Comparison of ENCODE assay signal across 22 cellular contexts in the genomic region with DNA sequence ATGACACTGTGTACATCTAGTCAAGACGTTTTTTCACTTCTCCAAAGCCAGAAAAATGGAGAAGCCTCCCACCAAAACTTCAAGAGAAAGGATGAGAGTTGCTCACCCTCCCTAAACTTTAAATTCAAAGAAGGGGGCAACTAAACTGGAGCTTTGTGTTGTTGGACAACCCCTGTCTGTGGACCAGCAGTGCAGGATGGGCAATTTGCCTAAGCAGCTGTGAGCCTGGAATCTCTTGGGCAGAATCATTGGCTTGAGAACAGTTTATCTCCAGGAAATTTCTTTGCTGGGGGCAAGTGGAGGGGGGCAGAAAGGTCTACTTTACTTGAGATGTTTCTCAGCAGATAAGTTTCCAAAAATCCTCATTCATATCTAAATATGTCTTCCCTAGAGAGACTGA.
DNase-seq lines count a peak whose midpoint lies in the region; ATAC-seq, FAIRE-seq and TF ChIP-seq lines count a peak whose summit lies in the region.
"Had no signal": no experiment of that assay in that cellular context is flagged by ENCODE, and none has a peak within 500 bp of the region (broad histone marks: within the 10 kb centered on the region; RNA-seq: fewer than 3 reads in every experiment).

No MANE protein-coding gene starts in this region.

- DNase-seq in Ammon's horn (ENCODE audit: low spot score) (peak; percentile 24), GM12892 (ENCODE audit: insufficient read length) (no peak), globus pallidus (ENCODE audit: low spot score) (peak; percentile 60), sciatic nerve (ENCODE audit: low spot score) (no peak), COLO829 (ENCODE audit: low spot score) (no peak)
- DNase-seq in stimulated activated CD4-positive, alpha-beta T cell treated with anti-CD3 and anti-CD28 coated beads, Interleukin-2, amount 100 ng/mL, for 24 hours: no peak
- DNase-seq: DMS153, DND-41, GOT3, HFFc6, KBM-7, MG63, NCI-H1417, NCI-H1694, NCI-H2029 treated with DMSO at 0.1 percent for 48 hours, NCI-H2227 treated with DMSO at 0.1 percent for 48 hours, NCI-H69, SHP77 treated with DMSO at 0.1 percent for 48 hours had no signal

- no peak for TF ChIP-seq POLR2A in GM12892 (IDR thresholded peaks at IDR 0.05; ENCODE audit: low read depth, low read length)

- intact Hi-C loops in sciatic nerve (cut with DNase I): no loop called here

- ATAC-seq in sciatic nerve: peak; percentile 34
- ATAC-seq in GM21367 (IDR thresholded peaks at IDR 0.05; ENCODE audit: unreplicated experiment): no peak
- ATAC-seq: Panc1 had no signal

- FAIRE-seq in GM12892 (lab: Jason Lieb, UNC): peak; percentile 51
- FAIRE-seq: A204.1, HTR-8/SVneo had no signal

Comparison
In these comparisons a context has a peak if more than half of its experiments do, and no peak if none do; other contexts are left out.
1. DNase-seq: peak in Ammon's horn (single experiment) and globus pallidus (single experiment); none in GM12892 (single experiment), sciatic nerve (single experiment), stimulated activated CD4-positive, alpha-beta T cell treated with anti-CD3 and anti-CD28 coated beads, Interleukin-2, amount 100 ng/mL, for 24 hours (0 of 2) and COLO829 (single experiment).